ENCODE assay signal across 11 cellular contexts in the genomic region with DNA sequence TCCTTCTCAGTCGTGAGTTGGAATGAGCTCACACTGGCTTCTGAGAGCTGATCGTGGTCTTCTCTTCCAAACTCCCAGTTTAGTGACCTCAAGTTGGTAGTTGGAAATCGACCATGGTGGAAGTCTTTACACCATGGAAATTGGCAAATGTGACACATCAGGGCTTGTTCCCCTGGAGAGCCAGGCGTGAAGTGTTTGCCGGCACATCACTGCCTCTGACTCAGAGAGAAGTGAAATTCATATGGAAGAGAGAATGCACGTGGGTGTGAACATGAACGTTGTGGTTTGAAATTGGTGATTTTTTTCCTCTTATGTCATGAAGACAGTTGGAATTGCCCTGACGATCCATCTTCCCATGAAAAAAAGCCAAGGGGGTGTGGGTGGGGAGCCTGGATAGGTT. TPM values are rescaled to one million over a fixed set of nuclear protein-coding genes. Genes with fewer than 3 reads are reported as not detected.
A peak's percentile ranks its signal among the peaks of the same experiment; 100 is the strongest.
DNase-seq lines count a peak whose midpoint lies in the region; TF ChIP-seq lines count a peak whose summit lies in the region.
"Had no signal": no experiment of that assay in that cellular context is flagged by ENCODE, and none has a peak within 500 bp of the region (broad histone marks: within the 10 kb centered on the region; RNA-seq: fewer than 3 reads in every experiment).

No MANE protein-coding gene starts in this region.

- H3K79me2 ChIP-seq in GM23248 (ENCODE audit: insufficient read depth), result no peaks in the 10 kb centered on the region

- H2AFZ ChIP-seq in GM23248, result peak overlapping the region; percentile 53; the same call in 1 of the 2 replicates

- H3K4me3 ChIP-seq in GM23248, result 0 out of 2 replicates have a peak overlapping the region, but pooled peaks have one; percentile 18
- H3K4me3 ChIP-seq in epithelial cell of esophagus (ENCODE audit: low read length), result no peak overlapping the region
- H3K4me3 ChIP-seq: pancreas had no signal

- TF ChIP-seq CTCF in epithelial cell of esophagus (IDR thresholded peaks at IDR 0.05; ENCODE audit: insufficient read depth, low read depth, low read length, missing control alignments), result no peak

- H3K9me3 ChIP-seq in GM23248 (ENCODE audit: low read depth), result peaks cover 7% of the 10 kb centered on the region
- H3K9me3 ChIP-seq: pancreas had no signal

- peak overlapping the region; percentile 66 for H3K9ac ChIP-seq in GM23248

- peak overlapping the region; percentile 40 for H3K4me2 ChIP-seq in GM23248 (ENCODE audit: unreplicated experiment)

- peaks cover 21% of the 10 kb centered on the region for H3K4me1 ChIP-seq in GM23248 (ENCODE audit: insufficient read depth)
- H3K4me1 ChIP-seq: pancreas had no signal

- intact Hi-C loops in posterior vena cava (cut with DNase I), result no loop called here

- H4K20me1 ChIP-seq in GM23248 (ENCODE audit: insufficient read depth), result no peaks in the 10 kb centered on the region

- no peaks in the 10 kb centered on the region for H3K9me2 ChIP-seq in GM23248 (ENCODE audit: insufficient read depth)

- no peaks in the 10 kb centered on the region for H3K36me3 ChIP-seq in GM23248 (ENCODE audit: low read depth)
- H3K36me3 ChIP-seq: pancreas had no signal

- 3 to 4% methylated on average over 8 of the region's 8 CpGs for WGBS in GM23248 (ENCODE audit: low coverage in 1 of 2, low lambda C conversion rate in 2 of 2, missing lambda C conversion rate in 2 of 2), 2 experiments

- in situ Hi-C loops in GM23248 (cut with MboI), result no loop called here

- no peaks in the 10 kb centered on the region for H3K27me3 ChIP-seq in GM23248 (replicated peaks; ENCODE audit: insufficient read depth)
- H3K27me3 ChIP-seq: pancreas had no signal

- peaks cover 22% of the 10 kb centered on the region for H3F3A ChIP-seq in GM23248 (ENCODE audit: insufficient read depth)

- peak overlapping the region; percentile 93 for H3K27ac ChIP-seq in GM23248
- H3K27ac ChIP-seq: pancreas had no signal

- DNase-seq in GM23248 (peak; percentile 98), NCI-H226 (peak; percentile 68), epithelial cell of esophagus (ENCODE audit: low read depth) (peak; percentile 38), posterior vena cava (ENCODE audit: low spot score) (peak; percentile 80), GDM1 (lab: John Stamatoyannopoulos, UW) (no peak), NOMO-1 treated with dmso at 0.1 percent for 144 hours (lab: John Stamatoyannopoulos, UW; ENCODE audit: unreplicated experiment) (no peak), NCI-H345 treated with DMSO at 0.1 percent for 48 hours (lab: John Stamatoyannopoulos, UW; ENCODE audit: unreplicated experiment) (no peak)
- DNase-seq: Karpas-422, kidney glomerular epithelial cell, NCI-H526, pancreas had no signal

RNA-seq across cellular contexts. Expression of gene AXIN2, which starts 47.4 kb away (rescaled TPM):
- 2.3 and 2.4 TPM in 2 replicates for total RNA-seq in GM23248 (2014; rRNA removed; shearing (Covaris generic))
- 0.46 and 0.94 TPM in 2 replicates for polyA plus RNA-seq in GM23248 (2016; fragmentation: Nextera tagmentation; extraction: Ambion mirVana)
- 10 to 100 TPM; 21.2 to 23.5 TPM for total RNA-seq in posterior vena cava

Comparison
In these comparisons a context has a peak if more than half of its experiments do, and no peak if none do; other contexts are left out.
1. DNase-seq: peak in GM23248 (single experiment), NCI-H226 (single experiment), epithelial cell of esophagus (single experiment) and posterior vena cava (single experiment); none in GDM1 (single experiment), NOMO-1 treated with dmso at 0.1 percent for 144 hours (single experiment) and NCI-H345 treated with DMSO at 0.1 percent for 48 hours (single experiment).